8 cellular contexts compared by ENCODE assay signal in the genomic region with DNA sequence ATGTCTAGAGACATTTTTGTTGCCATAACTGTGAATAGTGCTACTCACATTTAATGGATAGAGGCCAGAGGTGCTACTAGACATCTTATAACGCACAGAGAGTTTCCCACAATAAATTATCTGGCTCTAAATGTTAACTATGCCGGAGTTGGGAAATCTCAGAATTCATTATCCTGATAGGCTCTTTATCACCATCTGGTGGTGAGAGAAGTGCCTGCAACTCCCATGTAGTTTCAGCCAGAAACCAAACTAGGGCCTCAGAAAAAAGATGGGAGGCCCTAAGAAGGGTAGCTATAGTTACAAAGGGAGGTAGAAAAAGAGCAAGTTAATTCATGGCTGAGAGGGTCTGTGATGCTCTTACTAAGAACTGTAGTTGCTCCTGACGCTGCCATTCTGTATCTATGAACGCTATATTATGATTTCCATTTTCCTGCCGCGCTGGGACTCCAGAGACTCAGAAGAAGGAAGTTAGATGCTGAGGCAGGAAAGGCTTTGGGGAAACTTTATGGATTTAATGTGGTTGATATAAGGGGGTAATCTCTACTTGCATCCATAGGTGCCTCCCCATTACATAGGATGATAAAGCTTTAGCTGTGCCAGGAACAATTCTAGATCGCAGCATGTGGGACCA. TPM values are rescaled to one million over a fixed set of nuclear protein-coding genes. Genes with fewer than 3 reads are reported as not detected.
DNase-seq lines count a peak whose midpoint lies in the region; ATAC-seq, FAIRE-seq and TF ChIP-seq lines count a peak whose summit lies in the region.

No MANE protein-coding gene starts in this region.

- H3K27ac ChIP-seq in A673 (ENCODE audit: low read depth, low read length, poor library complexity, severe bottlenecking) (no peak overlapping the region), kidney (ENCODE audit: low read depth in 2 of 2, low read length in 2 of 2) (no peak overlapping the region)

- H3K9me3 ChIP-seq in A673 (ENCODE audit: low read depth, low read length, poor library complexity, severe bottlenecking), result no peaks in the 10 kb centered on the region
- H3K9me3 ChIP-seq in kidney (ENCODE audit: control insufficient read depth in 1 of 2, low read length in 2 of 2), result no peaks in the 10 kb centered on the region

- TF ChIP-seq CTCF in A673 (conservative IDR thresholded peaks at IDR 0.05; ENCODE audit: low read depth, low read length) (peak; percentile 86), cardiac fibroblast (IDR thresholded peaks at IDR 0.05; ENCODE audit: low read depth, low read length) (peak; percentile 94), kidney (IDR thresholded peaks at IDR 0.05; ENCODE audit: borderline replicate concordance, extremely low read depth, insufficient read depth) (peak; percentile 70)

- no peaks in the 10 kb centered on the region for H3K36me3 ChIP-seq in A673 (ENCODE audit: insufficient read depth, low read length, poor library complexity, severe bottlenecking)
- no peaks in the 10 kb centered on the region for H3K36me3 ChIP-seq in kidney (ENCODE audit: control insufficient read depth in 1 of 2, insufficient read depth in 2 of 2, low read length in 2 of 2)

- POLR2A ChIA-PET in A673 (lab: Charles Lee; ENCODE audit: low non-redundant PET), result no interaction called here

- DNase-seq in A673 (ENCODE audit: low spot score) (peak; percentile 77), GM04504 (ENCODE audit: low read depth) (peak; percentile 51), HuH-7.5 (ENCODE audit: low spot score) (peak; percentile 14), SKM-1 treated with dmso at 0.1 percent for 144 hours (lab: John Stamatoyannopoulos, UW; ENCODE audit: unreplicated experiment) (peak; percentile 46), cardiac fibroblast (ENCODE audit: low read depth in 2 of 2) (peak; percentile 77 to 79), kidney (no peak)
- peak; percentile 62 for DNase-seq in stimulated activated CD8-positive, alpha-beta memory T cell treated with anti-CD3 and anti-CD28 coated beads, Interleukin-4, amount 100 ng/mL, for 48 hours

- peaks cover 13% of the 10 kb centered on the region for H3K4me1 ChIP-seq in A673 (ENCODE audit: insufficient read depth, low read length, poor library complexity, severe bottlenecking)
- H3K4me1 ChIP-seq in kidney (ENCODE audit: control insufficient read depth in 1 of 2, insufficient read depth in 1 of 2, low read depth in 1 of 2, low read length in 2 of 2), result no peaks in the 10 kb centered on the region

- TF ChIP-seq POLR2A in GM18505 (IDR thresholded peaks at IDR 0.05; ENCODE audit: borderline replicate concordance, extremely low read depth, insufficient read depth, insufficient read length), result no peak

- CTCF ChIA-PET in A673 (lab: Charles Lee), result interaction anchor here (0.7 to 1.0 kb wide), 4 partner anchors 9 to 327 kb away, joined by 3 to 5 read pairs (median 4); no protein-coding TSS in a partner anchor

- H3K27me3 ChIP-seq in A673 (replicated peaks; ENCODE audit: insufficient read depth, low read depth, low read length, poor library complexity), result no peaks in the 10 kb centered on the region

- H3K4me3 ChIP-seq in A673 (ENCODE audit: low read depth, low read length, poor library complexity, severe bottlenecking) (no peak overlapping the region), cardiac fibroblast (replicated peaks in 1 of 2; ENCODE audit: low read depth in 2 of 2, low read length in 2 of 2) (no peak overlapping the region), kidney (ENCODE audit: low read length in 2 of 2) (no peak overlapping the region)

- FAIRE-seq in kidney (lab: Jason Lieb, UNC), result peak; percentile 80

- H3K9ac ChIP-seq in kidney (ENCODE audit: low read length in 2 of 2), result no peak overlapping the region

- no TSS peak for BruUV-seq in A673 (replicated peaks; lab: Mats Ljungman, UMichigan)

- intact Hi-C loops in A673 (cut with micrococcal nuclease; ENCODE audit: unreplicated experiment) (loop anchor here (2.0 kb wide), 1 partner anchor 175 kb away; no protein-coding TSS in a partner anchor), kidney (cut with DNase I) (no loop called here)

- no peak for ATAC-seq in GM18505 (IDR thresholded peaks at IDR 0.05; ENCODE audit: unreplicated experiment)

RNA-seq across cellular contexts. Expression of a gene that starts 22.9 kb away (rescaled TPM):
- total RNA-seq in A673 (2021), result 82.5 and 98.5 TPM in 2 replicates
- 44.0 TPM for total RNA-seq in kidney
- 121 TPM for polyA plus RNA-seq in kidney (ENCODE audit: insufficient read depth, low read depth, low replicate concordance)

RNA-seq across cellular contexts. Expression of a gene that starts 50.4 kb away (rescaled TPM):
- total RNA-seq in A673 (2021) (17.6 and 20.1 TPM in 2 replicates), kidney (17.0 TPM)
- polyA plus RNA-seq in kidney (ENCODE audit: insufficient read depth, low read depth, low replicate concordance), result 2.4 TPM
